8 cellular contexts compared by ENCODE assay signal in genomic region chr9:105243935-105244273, GRCh38. TPM values are rescaled to one million over a fixed set of nuclear protein-coding genes. Genes with fewer than 3 reads are reported as not detected.
DNase-seq lines count a peak whose midpoint lies in the region; ATAC-seq and TF ChIP-seq lines count a peak whose summit lies in the region.

No MANE protein-coding gene starts in this region.

- H3K4me3 Mint-ChIP-seq in T-cell = peak overlapping the region; percentile 81 to 95 (median 83)

- ATAC-seq in T-cell (replicated peaks in 1 of 4) = no peak

- peaks cover 25 to 48% (median 25%) of the 10 kb centered on the region in 3 donors for H3K4me1 Mint-ChIP-seq in T-cell

- DNase-seq in T-cell (no peak), fibroblast of pulmonary artery (ENCODE audit: low read depth) (no peak), retinal pigment epithelial cell (ENCODE audit: low read depth) (no peak), retina (no peak), COR-L47 (lab: John Stamatoyannopoulos, UW) (no peak), NCI-H2196 (lab: John Stamatoyannopoulos, UW; ENCODE audit: unreplicated experiment) (no peak)
- DNase-seq in stimulated activated CD4-positive, alpha-beta T cell treated with anti-CD3 and anti-CD28 coated beads, Interleukin-15, amount 100 ng/mL, for 24 hours = no peak

- no peaks in the 10 kb centered on the region for H3K9me3 Mint-ChIP-seq in T-cell

- TF ChIP-seq CTCF in GM12875 (IDR thresholded peaks at IDR 0.05; ENCODE audit: borderline replicate concordance, insufficient read depth, low read depth, low read length) (no peak), fibroblast of pulmonary artery (IDR thresholded peaks at IDR 0.05; ENCODE audit: low read length, missing control alignments) (no peak), retinal pigment epithelial cell (conservative IDR thresholded peaks at IDR 0.05; ENCODE audit: low read depth, low read length) (no peak)

- POLR2A ChIA-PET in T-cell (lab: Charles Lee) = interaction anchor here in 1 of 2 donors (1.1 kb wide), 1 partner anchor 164 kb away, joined by 4 read pairs; no protein-coding TSS in a partner anchor

- H3K36me3 Mint-ChIP-seq in T-cell = no peaks in the 10 kb centered on the region

- peak overlapping the region; percentile 88 to 90 for H3K27ac Mint-ChIP-seq in T-cell

- H3K4me3 ChIP-seq in GM12875 (ENCODE audit: low read depth, low read length) (peak overlapping the region; percentile 61), fibroblast of pulmonary artery (replicated peaks; ENCODE audit: low read depth, low read length) (peak overlapping the region; percentile 45), retinal pigment epithelial cell (ENCODE audit: low read length) (peak overlapping the region; percentile 51)

- H3K27me3 Mint-ChIP-seq in T-cell = peaks cover 9 to 13% of the 10 kb centered on the region in 2 donors

- CTCF ChIA-PET in T-cell (lab: Charles Lee) = interaction anchor here (0.6 to 1.5 kb wide), 6 partner anchors 10 to 276 kb away, joined by 3 to 6 read pairs (median 3); no protein-coding TSS in a partner anchor

RNA-seq across cellular contexts. Expression of gene SLC44A1, which starts 0.5 kb away (rescaled TPM):
- 10 to 100 TPM in 1 of 5 donors, 1 to 10 TPM in 4; 7.3 to 10.2 (median 9.4) TPM for total RNA-seq in T-cell
